9 cellular contexts compared by ENCODE assay signal in genomic region chr7:29270979-29271658, GRCh38.
A peak's percentile ranks its signal among the peaks of the same experiment; 100 is the strongest.
DNase-seq lines count a peak whose midpoint lies in the region; ATAC-seq and TF ChIP-seq lines count a peak whose summit lies in the region.
"Had no signal": no experiment of that assay in that cellular context is flagged by ENCODE, and none has a peak within 500 bp of the region (broad histone marks: within the 10 kb centered on the region; RNA-seq: fewer than 3 reads in every experiment).

No MANE protein-coding gene starts in this region.

- in situ Hi-C loops in brain microvascular endothelial cell (cut with HindIII; ENCODE audit: low pct_ligation_motif_present, low sequenced_read_pairs), result no loop called here

- TF ChIP-seq CTCF in brain microvascular endothelial cell (IDR thresholded peaks at IDR 0.05; ENCODE audit: low read depth, low read length, missing control alignments) (no peak), progenitor cell of endocrine pancreas (IDR thresholded peaks at IDR 0.05; ENCODE audit: unreplicated experiment) (no peak), omental fat pad (IDR thresholded peaks at IDR 0.05) (no peak)

- peaks cover 3% of the 10 kb centered on the region for H3K27me3 ChIP-seq in brain microvascular endothelial cell (replicated peaks)

- H3K4me3 Mint-ChIP-seq in progenitor cell of endocrine pancreas (ENCODE audit: low read depth), result peak overlapping the region; percentile 15
- H3K4me3 Mint-ChIP-seq: activated naive CD4-positive, alpha-beta T cell treated with anti-CD3 and anti-CD28 coated beads for 36 hours had no signal

- no peaks in the 10 kb centered on the region for H3K36me3 ChIP-seq in brain microvascular endothelial cell (replicated peaks)

- no peaks in the 10 kb centered on the region for H3K27me3 Mint-ChIP-seq in progenitor cell of endocrine pancreas

- peaks cover 35% of the 10 kb centered on the region for H3K4me1 Mint-ChIP-seq in progenitor cell of endocrine pancreas (ENCODE audit: low read depth)

- peak overlapping the region; percentile 38 for H3K27ac Mint-ChIP-seq in progenitor cell of endocrine pancreas
- H3K27ac Mint-ChIP-seq: activated naive CD4-positive, alpha-beta T cell treated with anti-CD3 and anti-CD28 coated beads for 36 hours had no signal

- ATAC-seq in HG03196 (IDR thresholded peaks at IDR 0.05; ENCODE audit: unreplicated experiment), result no peak
- no peak for ATAC-seq in omental fat pad (ENCODE audit: low FRiP score)

- H3K4me3 ChIP-seq in brain microvascular endothelial cell (ENCODE audit: low read depth, low read length), result no peak overlapping the region

- H3K36me3 Mint-ChIP-seq in progenitor cell of endocrine pancreas (ENCODE audit: insufficient read depth), result no peaks in the 10 kb centered on the region

- peaks cover 4% of the 10 kb centered on the region for H3K9me3 Mint-ChIP-seq in progenitor cell of endocrine pancreas (ENCODE audit: low read depth)
- H3K9me3 Mint-ChIP-seq: activated naive CD4-positive, alpha-beta T cell treated with anti-CD3 and anti-CD28 coated beads for 36 hours had no signal

- DNase-seq in H4 (ENCODE audit: low spot score) (peak; percentile 54), NOMO-1 treated with dmso at 0.1 percent for 144 hours (lab: John Stamatoyannopoulos, UW; ENCODE audit: unreplicated experiment) (peak; percentile 45), brain microvascular endothelial cell (peak; percentile 19), progenitor cell of endocrine pancreas (ENCODE audit: low spot score, unreplicated experiment) (no peak), NCI-H1930 (lab: John Stamatoyannopoulos, UW) (no peak), omental fat pad (ENCODE audit: low spot score) (no peak)
- DNase-seq: activated naive CD4-positive, alpha-beta T cell treated with anti-CD3 and anti-CD28 coated beads for 36 hours; head of caudate nucleus had no signal

- H3K27ac ChIP-seq in brain microvascular endothelial cell, result no peak overlapping the region

Comparison
In these comparisons a context has a peak if more than half of its experiments do, and no peak if none do; other contexts are left out.
1. DNase-seq: peak in H4 (single experiment), NOMO-1 treated with dmso at 0.1 percent for 144 hours (single experiment) and brain microvascular endothelial cell (single experiment); none in progenitor cell of endocrine pancreas (single experiment), NCI-H1930 (0 of 2) and omental fat pad (single experiment).